ENCODE assay signal across 17 cellular contexts in the genomic region with DNA sequence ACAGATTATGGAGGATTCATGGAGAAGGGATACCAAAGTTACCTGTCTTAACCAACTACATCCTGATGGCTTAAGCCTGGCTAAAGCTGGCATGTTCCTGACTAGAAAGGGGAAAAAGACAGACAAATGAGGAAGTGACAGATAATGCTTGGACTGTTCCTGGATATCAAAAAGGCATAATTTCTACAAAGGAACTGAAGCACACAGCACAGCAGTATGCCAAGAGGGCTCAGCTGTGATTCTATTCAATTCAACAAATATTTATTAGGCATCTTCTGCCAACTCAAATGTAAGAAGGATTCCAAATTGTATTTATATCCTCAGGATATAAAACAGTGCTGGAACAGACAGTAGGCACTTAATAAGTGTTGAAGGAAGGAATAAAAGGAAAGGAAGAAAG. TPM values are rescaled to one million over a fixed set of nuclear protein-coding genes. Genes with fewer than 3 reads are reported as not detected.
DNase-seq lines count a peak whose midpoint lies in the region; ATAC-seq and TF ChIP-seq lines count a peak whose summit lies in the region.
"Had no signal": no experiment of that assay in that cellular context is flagged by ENCODE, and none has a peak within 500 bp of the region (broad histone marks: within the 10 kb centered on the region; RNA-seq: fewer than 3 reads in every experiment).

No MANE protein-coding gene starts in this region.

- H3K27me3 ChIP-seq in CD8-positive, alpha-beta T cell (ENCODE audit: insufficient read depth, low read length), result no peaks in the 10 kb centered on the region
- H3K27me3 ChIP-seq: heart left ventricle had no signal

- TF ChIP-seq CTCF in CD8-positive, alpha-beta T cell (IDR thresholded peaks at IDR 0.05), result no peak
- TF ChIP-seq CTCF in endothelial cell (IDR thresholded peaks at IDR 0.05; ENCODE audit: unreplicated experiment), result no peak

- no peaks in the 10 kb centered on the region for H3K36me3 ChIP-seq in CD8-positive, alpha-beta T cell (ENCODE audit: insufficient read depth, low read length)
- H3K36me3 ChIP-seq: heart left ventricle had no signal

- H3K9me3 ChIP-seq in CD8-positive, alpha-beta T cell (ENCODE audit: low read length), result no peaks in the 10 kb centered on the region
- H3K9me3 ChIP-seq: heart left ventricle, psoas muscle had no signal

- H3K9me3 Mint-ChIP-seq in CD8-positive, alpha-beta T cell, result peaks cover 2% of the 10 kb centered on the region
- no peaks in the 10 kb centered on the region for H3K9me3 Mint-ChIP-seq in endothelial cell (ENCODE audit: unreplicated experiment)
- H3K9me3 Mint-ChIP-seq in natural killer cell treated with Interleukin-12 subunit alpha and Interleukin-12 subunit beta and Interleukin-15 and Interleukin-18, amount 100 ng/mL, for 72 hours, result no peaks in the 10 kb centered on the region
- H3K9me3 Mint-ChIP-seq: activated CD4-positive, alpha-beta memory T cell treated with anti-CD3 and anti-CD28 coated beads, Interleukin-2, amount 10 ng/mL, durations not matched to agents 7 days and 5 days; dendritic cell treated with granulocyte-macrophage colony-stimulating factor and Interleukin-4, amounts not matched to agents 40 ng/mL and 50 ng/mL, for 4 days had no signal

- no peak overlapping the region for H3K4me3 Mint-ChIP-seq in CD8-positive, alpha-beta T cell
- H3K4me3 Mint-ChIP-seq in endothelial cell (ENCODE audit: unreplicated experiment), result no peak overlapping the region
- no peak overlapping the region for H3K4me3 Mint-ChIP-seq in natural killer cell treated with Interleukin-12 subunit alpha and Interleukin-12 subunit beta and Interleukin-15 and Interleukin-18, amount 100 ng/mL, for 72 hours
- H3K4me3 Mint-ChIP-seq: activated CD4-positive, alpha-beta memory T cell treated with anti-CD3 and anti-CD28 coated beads, Interleukin-2, amount 10 ng/mL, durations not matched to agents 7 days and 5 days; activated naive CD4-positive, alpha-beta T cell treated with anti-CD3 and anti-CD28 coated beads, Interleukin-2, amount 10 ng/mL, durations not matched to agents 7 days and 5 days; dendritic cell treated with granulocyte-macrophage colony-stimulating factor and Interleukin-4, amounts not matched to agents 40 ng/mL and 50 ng/mL, for 4 days had no signal

- no peak for ATAC-seq in CD8-positive, alpha-beta T cell
- no peak for ATAC-seq in natural killer cell treated with Interleukin-12 subunit alpha and Interleukin-12 subunit beta and Interleukin-15 and Interleukin-18, amount 100 ng/mL, for 72 hours
- ATAC-seq in GM18861 (IDR thresholded peaks at IDR 0.05; ENCODE audit: unreplicated experiment) (no peak), GM19035 (IDR thresholded peaks at IDR 0.05; ENCODE audit: unreplicated experiment) (no peak)
- ATAC-seq: HCT116, psoas muscle had no signal

- peak overlapping the region; percentile 42 for H3K27ac Mint-ChIP-seq in CD8-positive, alpha-beta T cell
- H3K27ac Mint-ChIP-seq in endothelial cell (ENCODE audit: unreplicated experiment), result peak overlapping the region; percentile 96
- peak overlapping the region; percentile 11 to 24 for H3K27ac Mint-ChIP-seq in natural killer cell treated with Interleukin-12 subunit alpha and Interleukin-12 subunit beta and Interleukin-15 and Interleukin-18, amount 100 ng/mL, for 72 hours
- H3K27ac Mint-ChIP-seq: activated CD4-positive, alpha-beta memory T cell treated with anti-CD3 and anti-CD28 coated beads, Interleukin-2, amount 10 ng/mL, durations not matched to agents 7 days and 5 days; activated naive CD4-positive, alpha-beta T cell treated with anti-CD3 and anti-CD28 coated beads, Interleukin-2, amount 10 ng/mL, durations not matched to agents 7 days and 5 days; dendritic cell treated with granulocyte-macrophage colony-stimulating factor and Interleukin-4, amounts not matched to agents 40 ng/mL and 50 ng/mL, for 4 days had no signal

- H3K36me3 Mint-ChIP-seq in CD8-positive, alpha-beta T cell, result peaks cover 15% of the 10 kb centered on the region
- H3K36me3 Mint-ChIP-seq in endothelial cell (ENCODE audit: low read depth, unreplicated experiment), result no peaks in the 10 kb centered on the region
- no peaks in the 10 kb centered on the region for H3K36me3 Mint-ChIP-seq in natural killer cell treated with Interleukin-12 subunit alpha and Interleukin-12 subunit beta and Interleukin-15 and Interleukin-18, amount 100 ng/mL, for 72 hours

- no peak overlapping the region for H3K4me3 ChIP-seq in CD8-positive, alpha-beta T cell (ENCODE audit: low read depth, low read length)
- H3K4me3 ChIP-seq: heart left ventricle, lung, psoas muscle had no signal

- H3K27me3 Mint-ChIP-seq in CD8-positive, alpha-beta T cell (ENCODE audit: low read depth), result no peaks in the 10 kb centered on the region
- H3K27me3 Mint-ChIP-seq in endothelial cell (ENCODE audit: unreplicated experiment), result peaks cover 1% of the 10 kb centered on the region
- H3K27me3 Mint-ChIP-seq in natural killer cell treated with Interleukin-12 subunit alpha and Interleukin-12 subunit beta and Interleukin-15 and Interleukin-18, amount 100 ng/mL, for 72 hours, result no peaks in the 10 kb centered on the region
- H3K27me3 Mint-ChIP-seq: activated CD4-positive, alpha-beta memory T cell treated with anti-CD3 and anti-CD28 coated beads, Interleukin-2, amount 10 ng/mL, durations not matched to agents 7 days and 5 days; activated naive CD4-positive, alpha-beta T cell treated with anti-CD3 and anti-CD28 coated beads, Interleukin-2, amount 10 ng/mL, durations not matched to agents 7 days and 5 days; dendritic cell treated with granulocyte-macrophage colony-stimulating factor and Interleukin-4, amounts not matched to agents 40 ng/mL and 50 ng/mL, for 4 days had no signal

- no peak for DNase-seq in CD8-positive, alpha-beta T cell
- DNase-seq in NCI-H69 (lab: John Stamatoyannopoulos, UW) (peak; percentile 40), endothelial cell (ENCODE audit: low spot score) (no peak), NCI-H146 (lab: John Stamatoyannopoulos, UW) (no peak)
- no peak for DNase-seq in natural killer cell treated with Interleukin-12 subunit alpha and Interleukin-12 subunit beta and Interleukin-15 and Interleukin-18, amount 100 ng/mL, for 72 hours (ENCODE audit: low spot score)
- no peak for DNase-seq in activated CD4-positive, alpha-beta T cell treated with anti-CD3 and anti-CD28 coated beads for 4 hours
- DNase-seq: activated CD4-positive, alpha-beta memory T cell treated with anti-CD3 and anti-CD28 coated beads, Interleukin-2, amount 10 ng/mL, durations not matched to agents 7 days and 5 days; activated naive CD4-positive, alpha-beta T cell treated with anti-CD3 and anti-CD28 coated beads, Interleukin-2, amount 10 ng/mL, durations not matched to agents 7 days and 5 days; Calu3; heart left ventricle; NCI-H2081; psoas muscle had no signal

- H3K4me1 Mint-ChIP-seq in CD8-positive, alpha-beta T cell (ENCODE audit: low read depth), result peaks cover 77% of the 10 kb centered on the region
- peaks cover 55% of the 10 kb centered on the region for H3K4me1 Mint-ChIP-seq in endothelial cell (ENCODE audit: unreplicated experiment)
- peaks cover 43 to 45% of the 10 kb centered on the region in 2 donors for H3K4me1 Mint-ChIP-seq in natural killer cell treated with Interleukin-12 subunit alpha and Interleukin-12 subunit beta and Interleukin-15 and Interleukin-18, amount 100 ng/mL, for 72 hours (ENCODE audit: low read depth in 2 of 2)

- H3K27ac ChIP-seq in CD8-positive, alpha-beta T cell (ENCODE audit: low read depth, low read length), result no peak overlapping the region
- H3K27ac ChIP-seq: heart left ventricle, psoas muscle had no signal

- peaks cover 34% of the 10 kb centered on the region for H3K4me1 ChIP-seq in CD8-positive, alpha-beta T cell (ENCODE audit: insufficient read depth, low read length)

- intact Hi-C loops in CD8-positive, alpha-beta T cell (cut with DNase I, micrococcal nuclease), result loop anchor here in 1 of 2 experiments (5.0 kb wide), 1 partner anchor 213 kb away; no protein-coding TSS in a partner anchor

- POLR2A ChIA-PET in CD8-positive, alpha-beta T cell (lab: Charles Lee), result interaction anchor here (0.7 to 1.0 kb wide), 2 partner anchors 17 to 29 kb away, joined by 3 read pairs; no protein-coding TSS in a partner anchor

- CTCF ChIA-PET in CD8-positive, alpha-beta T cell (lab: Charles Lee), result no interaction called here

RNA-seq across cellular contexts. Expression of a gene that starts 59.5 kb away (rescaled TPM):
- 10 to 100 TPM; 59.5 to 64.7 TPM for total RNA-seq in CD8-positive, alpha-beta T cell
- total RNA-seq in endothelial cell (ENCODE audit: unreplicated experiment), result 26.9 TPM
- total RNA-seq in natural killer cell treated with Interleukin-12 subunit alpha and Interleukin-12 subunit beta and Interleukin-15 and Interleukin-18, amount 100 ng/mL, for 72 hours, result 10 to 100 TPM; 11.5 to 16.0 TPM

Comparison
In these comparisons a context has a peak if more than half of its experiments do, and no peak if none do; other contexts are left out.
1. H3K27ac Mint-ChIP-seq: peak in every context shown above with its lines; median percentile 96 in endothelial cell; 42 in CD8-positive, alpha-beta T cell; 18 in natural killer cell treated with Interleukin-12 subunit alpha and Interleukin-12 subunit beta and Interleukin-15 and Interleukin-18, amount 100 ng/mL, for 72 hours.